16 cellular contexts compared by ENCODE assay signal in the genomic region with DNA sequence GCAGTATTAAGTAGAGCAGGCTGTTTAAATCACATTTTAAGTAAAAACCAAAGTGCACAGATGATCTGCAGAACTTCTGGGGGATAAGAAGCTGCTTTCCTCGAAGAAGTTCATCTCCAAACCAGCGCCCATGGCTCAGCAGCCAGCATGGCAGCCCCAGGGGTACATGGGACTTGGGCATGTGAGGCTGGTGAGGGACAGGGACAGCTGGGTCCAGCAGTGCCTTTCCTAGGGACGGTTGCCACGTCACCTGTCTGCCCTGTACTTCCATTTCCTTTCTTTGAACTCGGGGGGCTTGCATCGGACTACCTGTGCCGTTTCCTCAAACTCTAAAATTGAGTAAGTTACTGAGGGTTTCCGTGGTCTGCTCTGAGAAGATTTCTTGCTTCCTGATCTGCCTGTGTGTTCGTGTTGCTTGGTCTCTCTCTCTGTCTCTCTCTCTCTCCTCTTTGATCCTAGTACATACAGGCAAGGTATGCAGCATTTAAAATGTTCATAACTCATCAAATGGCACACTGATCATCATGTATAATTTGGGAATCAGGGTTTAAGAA.
DNase-seq lines count a peak whose midpoint lies in the region; ATAC-seq and TF ChIP-seq lines count a peak whose summit lies in the region.
"Had no signal": no experiment of that assay in that cellular context is flagged by ENCODE, and none has a peak within 500 bp of the region (broad histone marks: within the 10 kb centered on the region; RNA-seq: fewer than 3 reads in every experiment).

No MANE protein-coding gene starts in this region.

- POLR2A ChIA-PET in naive thymus-derived CD8-positive, alpha-beta T cell (lab: Charles Lee) = no interaction called here

- H3K27ac Mint-ChIP-seq in T-helper 1 cell treated with Interleukin-12 subunit alpha and Interleukin-12 subunit beta and Interleukin-4 antibody, amounts not matched to agents 30 μg/mL and 1 μg/mL, for 36 hours = peak overlapping the region; percentile 34
- H3K27ac Mint-ChIP-seq in activated naive CD8-positive, alpha-beta T cell treated with anti-CD3 and anti-CD28 coated beads for 36 hours = peak overlapping the region; percentile 32
- H3K27ac Mint-ChIP-seq in naive thymus-derived CD8-positive, alpha-beta T cell = peak overlapping the region; percentile 7 to 85 (median 70)
- H3K27ac Mint-ChIP-seq: dendritic cell treated with granulocyte-macrophage colony-stimulating factor and Interleukin-4, amounts not matched to agents 40 ng/mL and 50 ng/mL, for 4 days; natural killer cell treated with Interleukin-12 subunit alpha and Interleukin-12 subunit beta and Interleukin-15 and Interleukin-18, amount 100 ng/mL, for 72 hours had no signal

- peaks cover 13% of the 10 kb centered on the region for H3K36me3 Mint-ChIP-seq in T-helper 1 cell treated with Interleukin-12 subunit alpha and Interleukin-12 subunit beta and Interleukin-4 antibody, amounts not matched to agents 30 μg/mL and 1 μg/mL, for 36 hours (ENCODE audit: low read depth)
- H3K36me3 Mint-ChIP-seq in activated naive CD8-positive, alpha-beta T cell treated with anti-CD3 and anti-CD28 coated beads for 36 hours = peaks cover 26% of the 10 kb centered on the region
- peaks cover 14 to 15% (median 15%) of the 10 kb centered on the region in 3 donors for H3K36me3 Mint-ChIP-seq in naive thymus-derived CD8-positive, alpha-beta T cell

- no peak for DNase-seq in T-helper 1 cell
- DNase-seq in GM12865 (ENCODE audit: low read depth) = peak; percentile 32
- no peak for DNase-seq in activated naive CD8-positive, alpha-beta T cell treated with anti-CD3 and anti-CD28 coated beads for 36 hours
- peak in 4 of 10 donors; percentile 4 to 46 (median 17) for DNase-seq in naive thymus-derived CD8-positive, alpha-beta T cell
- DNase-seq: activated CD8-positive, alpha-beta memory T cell treated with anti-CD3 and anti-CD28 coated beads for 24 hours; amniotic stem cell; hypothalamus; MM.1S; NCI-H2029 treated with DMSO at 0.1 percent for 48 hours had no signal

- H3K27me3 Mint-ChIP-seq in T-helper 1 cell treated with Interleukin-12 subunit alpha and Interleukin-12 subunit beta and Interleukin-4 antibody, amounts not matched to agents 30 μg/mL and 1 μg/mL, for 36 hours (ENCODE audit: low read depth) = no peaks in the 10 kb centered on the region
- no peaks in the 10 kb centered on the region for H3K27me3 Mint-ChIP-seq in activated naive CD8-positive, alpha-beta T cell treated with anti-CD3 and anti-CD28 coated beads for 36 hours
- no peaks in the 10 kb centered on the region for H3K27me3 Mint-ChIP-seq in naive thymus-derived CD8-positive, alpha-beta T cell
- H3K27me3 Mint-ChIP-seq: dendritic cell treated with granulocyte-macrophage colony-stimulating factor and Interleukin-4, amounts not matched to agents 40 ng/mL and 50 ng/mL, for 4 days; natural killer cell treated with Interleukin-12 subunit alpha and Interleukin-12 subunit beta and Interleukin-15 and Interleukin-18, amount 100 ng/mL, for 72 hours had no signal

- H3K4me3 ChIP-seq in GM12865 (ENCODE audit: low read depth, low read length) = no peak overlapping the region
- H3K4me3 ChIP-seq: esophagus muscularis mucosa had no signal

- TF ChIP-seq CTCF in GM12865 (IDR thresholded peaks at IDR 0.05; ENCODE audit: insufficient read depth, low read depth, low read length, missing control alignments) = no peak

- ATAC-seq in naive thymus-derived CD8-positive, alpha-beta T cell = peak; percentile 62 to 65
- ATAC-seq in GM21737 (IDR thresholded peaks at IDR 0.05; ENCODE audit: unreplicated experiment) (no peak), HG02870 (IDR thresholded peaks at IDR 0.05; ENCODE audit: unreplicated experiment) (no peak), HG03039 (IDR thresholded peaks at IDR 0.05; ENCODE audit: unreplicated experiment) (no peak)
- ATAC-seq: natural killer cell treated with Interleukin-12 subunit alpha and Interleukin-12 subunit beta and Interleukin-15 and Interleukin-18, amount 100 ng/mL, for 72 hours had no signal

- peaks cover 55% of the 10 kb centered on the region for H3K4me1 Mint-ChIP-seq in T-helper 1 cell treated with Interleukin-12 subunit alpha and Interleukin-12 subunit beta and Interleukin-4 antibody, amounts not matched to agents 30 μg/mL and 1 μg/mL, for 36 hours (ENCODE audit: low read depth)
- peaks cover 65% of the 10 kb centered on the region for H3K4me1 Mint-ChIP-seq in activated naive CD8-positive, alpha-beta T cell treated with anti-CD3 and anti-CD28 coated beads for 36 hours
- peaks cover 52 to 95% (median 82%) of the 10 kb centered on the region in 4 donors for H3K4me1 Mint-ChIP-seq in naive thymus-derived CD8-positive, alpha-beta T cell

- H3K4me3 Mint-ChIP-seq in T-helper 1 cell treated with Interleukin-12 subunit alpha and Interleukin-12 subunit beta and Interleukin-4 antibody, amounts not matched to agents 30 μg/mL and 1 μg/mL, for 36 hours = peak overlapping the region; percentile 36
- peak overlapping the region; percentile 13 for H3K4me3 Mint-ChIP-seq in activated naive CD8-positive, alpha-beta T cell treated with anti-CD3 and anti-CD28 coated beads for 36 hours
- peak overlapping the region; percentile 12 to 72 (median 62) for H3K4me3 Mint-ChIP-seq in naive thymus-derived CD8-positive, alpha-beta T cell
- H3K4me3 Mint-ChIP-seq: dendritic cell treated with granulocyte-macrophage colony-stimulating factor and Interleukin-4, amounts not matched to agents 40 ng/mL and 50 ng/mL, for 4 days; natural killer cell treated with Interleukin-12 subunit alpha and Interleukin-12 subunit beta and Interleukin-15 and Interleukin-18, amount 100 ng/mL, for 72 hours had no signal

- peaks cover 12% of the 10 kb centered on the region for H3K9me3 Mint-ChIP-seq in T-helper 1 cell treated with Interleukin-12 subunit alpha and Interleukin-12 subunit beta and Interleukin-4 antibody, amounts not matched to agents 30 μg/mL and 1 μg/mL, for 36 hours
- peaks cover 11% of the 10 kb centered on the region for H3K9me3 Mint-ChIP-seq in activated naive CD8-positive, alpha-beta T cell treated with anti-CD3 and anti-CD28 coated beads for 36 hours
- H3K9me3 Mint-ChIP-seq in naive thymus-derived CD8-positive, alpha-beta T cell = peaks cover 2 to 17% (median 12%) of the 10 kb centered on the region in 9 donors
- H3K9me3 Mint-ChIP-seq: natural killer cell treated with Interleukin-12 subunit alpha and Interleukin-12 subunit beta and Interleukin-15 and Interleukin-18, amount 100 ng/mL, for 72 hours had no signal

Comparison
In these comparisons a context has a peak if more than half of its experiments do, and no peak if none do; other contexts are left out.
1. ATAC-seq: peak in naive thymus-derived CD8-positive, alpha-beta T cell (2 of 2); none in GM21737 (single experiment), HG02870 (single experiment) and HG03039 (single experiment).
2. Peak in every context shown above with its lines, with median percentiles within 50 percentile points of each other: H3K27ac Mint-ChIP-seq and H3K4me3 Mint-ChIP-seq.